In the genomic region with DNA sequence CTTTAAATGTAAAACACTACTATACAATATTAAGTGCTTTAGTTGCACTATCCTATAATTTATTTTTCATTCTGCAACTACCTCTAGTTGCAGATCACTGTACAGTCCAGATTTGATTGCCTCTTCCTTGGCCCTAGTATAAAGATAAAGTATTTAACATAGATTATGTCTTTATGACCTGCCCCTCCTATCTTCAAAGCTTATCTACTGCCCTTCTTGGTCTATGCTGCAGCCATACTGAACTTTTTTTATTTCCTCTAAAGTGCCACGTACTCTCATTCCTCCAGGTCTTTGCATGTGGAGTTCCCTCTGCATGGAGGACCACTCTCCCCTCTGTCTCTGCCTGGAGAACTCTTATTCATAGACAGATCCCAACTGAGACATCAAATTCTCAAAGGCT, we compare ENCODE assay signal across 26 cellular contexts.
"Had no signal": no experiment of that assay in that cellular context is flagged by ENCODE, and none has a peak within 500 bp of the region (broad histone marks: within the 10 kb centered on the region; RNA-seq: fewer than 3 reads in every experiment).

No MANE protein-coding gene starts in this region.

- H3K27me3 ChIP-seq: adrenal gland, SJCRH30 had no signal

- H3K9me3 ChIP-seq: adrenal gland, SJCRH30 had no signal

- H3K36me3 Mint-ChIP-seq: activated naive CD4-positive, alpha-beta T cell treated with anti-CD3 and anti-CD28 coated beads, Interleukin-2, amount 50 U/mL, for 72 hours; brain had no signal

- H3K4me3 Mint-ChIP-seq: activated CD4-positive, alpha-beta T cell treated with anti-CD3 and anti-CD28 coated beads, Interleukin-2, amount 10 ng/mL, durations not matched to agents 24 days and 14 days; activated CD8-positive, alpha-beta T cell treated with anti-CD3 and anti-CD28 coated beads, Interleukin-2, amount 10 ng/mL, durations not matched to agents 7 days and 5 days; activated naive CD4-positive, alpha-beta T cell treated with anti-CD3 and anti-CD28 coated beads for 36 hours; activated T-cell treated with anti-CD3 and anti-CD28 coated beads, Interleukin-2, amount 50 U/mL, for 24 hours; brain had no signal

- H3K9me3 Mint-ChIP-seq: activated CD4-positive, alpha-beta T cell treated with anti-CD3 and anti-CD28 coated beads, Interleukin-2, amount 10 ng/mL, durations not matched to agents 24 days and 14 days; activated naive CD4-positive, alpha-beta T cell treated with anti-CD3 and anti-CD28 coated beads for 36 hours; activated naive CD4-positive, alpha-beta T cell treated with anti-CD3 and anti-CD28 coated beads, Interleukin-2, amount 50 U/mL, for 72 hours; activated T-cell treated with anti-CD3 and anti-CD28 coated beads, Interleukin-2, amount 50 U/mL, for 24 hours; activated T-helper 2 cell treated with anti-CD3 and anti-CD28 coated beads, Interferon-gamma antibody, Interleukin-2, Interleukin-4, amounts not matched to agents 10 μg/mL and 5 μg/mL and 100 μg/mL, durations not matched to agents 14 hours and 24 hours and 36 hours; brain had no signal

- ATAC-seq: activated CD8-positive, alpha-beta T cell treated with anti-CD3 and anti-CD28 coated beads, Interleukin-2, amount 10 ng/mL, durations not matched to agents 7 days and 5 days; activated naive CD4-positive, alpha-beta T cell treated with anti-CD3 and anti-CD28 coated beads, Interleukin-2, amount 50 U/mL, for 72 hours; Panc1 had no signal

- H3K4me1 ChIP-seq: SJCRH30 had no signal

- DNase-seq: activated CD4-positive, alpha-beta T cell treated with anti-CD3 and anti-CD28 coated beads, Interleukin-2, amount 10 ng/mL, durations not matched to agents 24 days and 14 days; activated CD4-positive, alpha-beta T cell treated with anti-CD3 and anti-CD28 coated beads, Interleukin-2, amount 50 U/mL, for 4 hours; activated CD4-positive, CD25-positive, alpha-beta regulatory T cell; activated CD8-positive, alpha-beta T cell treated with anti-CD3 and anti-CD28 coated beads, Interleukin-2, amount 10 ng/mL, durations not matched to agents 7 days and 5 days; activated gamma-delta T cell; activated naive CD4-positive, alpha-beta T cell treated with anti-CD3 and anti-CD28 coated beads for 36 hours; activated T-cell treated with anti-CD3 and anti-CD28 coated beads, Interleukin-2, amount 50 U/mL, for 24 hours; adrenal gland; caudate nucleus; NCI-H1092 treated with DMSO at 0.1 percent for 48 hours; NCI-H1417; NCI-H187 treated with DMSO at 0.1 percent for 48 hours; NCI-H2081; NCI-H226; NCI-H446 treated with DMSO at 0.1 percent for 48 hours; NCI-H524; SHP77; SJCRH30; T1000; WERI-Rb-1 had no signal

- H3K4me3 ChIP-seq: adrenal gland, SJCRH30, SK-N-MC had no signal

- H3K4me1 Mint-ChIP-seq: activated CD4-positive, alpha-beta T cell treated with anti-CD3 and anti-CD28 coated beads, Interleukin-2, amount 10 ng/mL, durations not matched to agents 24 days and 14 days had no signal

- H3K27me3 Mint-ChIP-seq: activated T-cell treated with anti-CD3 and anti-CD28 coated beads, Interleukin-2, amount 50 U/mL, for 24 hours; brain had no signal

- H3K27ac ChIP-seq: adrenal gland, KMS-11, SJCRH30, SK-N-MC, WERI-Rb-1 had no signal

- H3K27ac Mint-ChIP-seq: activated CD4-positive, alpha-beta T cell treated with anti-CD3 and anti-CD28 coated beads, Interleukin-2, amount 10 ng/mL, durations not matched to agents 24 days and 14 days; activated CD8-positive, alpha-beta T cell treated with anti-CD3 and anti-CD28 coated beads, Interleukin-2, amount 10 ng/mL, durations not matched to agents 7 days and 5 days; activated naive CD4-positive, alpha-beta T cell treated with anti-CD3 and anti-CD28 coated beads for 36 hours; activated naive CD4-positive, alpha-beta T cell treated with anti-CD3 and anti-CD28 coated beads, Interleukin-2, amount 50 U/mL, for 72 hours; activated T-cell treated with anti-CD3 and anti-CD28 coated beads, Interleukin-2, amount 50 U/mL, for 24 hours; activated T-helper 2 cell treated with anti-CD3 and anti-CD28 coated beads, Interferon-gamma antibody, Interleukin-2, Interleukin-4, amounts not matched to agents 10 μg/mL and 5 μg/mL and 100 μg/mL, durations not matched to agents 14 hours and 24 hours and 36 hours had no signal

- H3K4me2 ChIP-seq: KMS-11 had no signal

- H3K36me3 ChIP-seq: adrenal gland, SJCRH30, WERI-Rb-1 had no signal
